ENCODE assay signal across 25 cellular contexts in the genomic region with DNA sequence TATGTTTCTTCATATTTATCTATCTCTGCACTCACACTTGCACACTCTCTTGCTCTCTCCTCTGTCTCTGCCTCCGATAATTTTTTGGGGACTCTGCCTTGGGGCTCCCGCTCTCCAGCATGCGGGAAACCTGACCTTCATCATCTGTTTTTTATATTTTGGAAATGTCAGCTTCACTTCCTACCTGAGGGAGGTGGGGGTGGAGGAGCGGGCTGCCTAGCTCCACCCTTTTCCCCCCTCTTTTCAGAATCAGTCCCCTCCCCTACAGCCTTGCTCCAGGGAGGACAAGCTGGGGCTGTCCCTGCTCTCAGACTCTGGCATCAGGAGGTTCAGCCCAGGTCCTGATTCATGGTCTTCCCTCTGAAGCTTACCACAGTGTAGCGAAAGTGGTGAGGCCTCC. TPM values are rescaled to one million over a fixed set of nuclear protein-coding genes. Genes with fewer than 3 reads are reported as not detected.
"Had no signal": no experiment of that assay in that cellular context is flagged by ENCODE, and none has a peak within 500 bp of the region (broad histone marks: within the 10 kb centered on the region; RNA-seq: fewer than 3 reads in every experiment).

No MANE protein-coding gene starts in this region.

- H3K4me3 ChIP-seq: adrenal gland, MG63 had no signal

- H3K9me3 Mint-ChIP-seq: activated CD4-positive, alpha-beta T cell treated with anti-CD3 and anti-CD28 coated beads, Interleukin-2, amount 10 ng/mL, durations not matched to agents 24 days and 14 days; activated naive CD8-positive, alpha-beta T cell treated with anti-CD3 and anti-CD28 coated beads, Interleukin-2, amount 10 ng/mL, durations not matched to agents 7 days and 5 days; activated T-cell treated with anti-CD3 and anti-CD28 coated beads, Interleukin-2, amount 50 U/mL, for 24 hours; WTC11 had no signal

- H3K9me3 ChIP-seq: adrenal gland, MG63 had no signal

- H3K4me1 Mint-ChIP-seq: activated naive CD8-positive, alpha-beta T cell treated with anti-CD3 and anti-CD28 coated beads, Interleukin-2, amount 10 ng/mL, durations not matched to agents 7 days and 5 days had no signal

- DNase-seq: activated CD4-positive, alpha-beta T cell treated with anti-CD3 and anti-CD28 coated beads, Interleukin-2, amount 10 ng/mL, durations not matched to agents 24 days and 14 days; activated CD4-positive, alpha-beta T cell treated with anti-CD3 and anti-CD28 coated beads, Interleukin-2, amount 50 U/mL, for 48 hours; activated CD4-positive, CD25-positive, alpha-beta regulatory T cell treated with anti-CD3 and anti-CD28 coated beads, Interleukin-2, amount 50 U/mL, for 72 hours; activated CD8-positive, alpha-beta memory T cell treated with anti-CD3 and anti-CD28 coated beads, Interleukin-2, amount 10 ng/mL, durations not matched to agents 7 days and 5 days; activated naive CD4-positive, alpha-beta T cell treated with anti-CD3 and anti-CD28 coated beads, Interleukin-2, amount 50 U/mL, for 16 hours; activated naive CD8-positive, alpha-beta T cell treated with anti-CD3 and anti-CD28 coated beads, Interleukin-2, amount 10 ng/mL, durations not matched to agents 7 days and 5 days; activated T-cell treated with anti-CD3 and anti-CD28 coated beads, Interleukin-2, amount 50 U/mL, for 24 hours; adrenal gland; anterior cingulate cortex; MG63; MV-4-11; NCI-H1092 treated with DMSO at 0.1 percent for 48 hours; NCI-H1417 treated with DMSO at 0.1 percent for 48 hours; NCI-H1694; NCI-H2029; NCI-H2107; NCI-H2171 treated with DMSO at 0.1 percent for 48 hours; NCI-H226; NCI-H526 treated with DMSO at 0.1 percent for 48 hours; NCI-H82; SIG-M5; T-helper 17 cell; T-helper 9 cell had no signal

- H3K4me3 Mint-ChIP-seq: activated CD4-positive, alpha-beta T cell treated with anti-CD3 and anti-CD28 coated beads, Interleukin-2, amount 10 ng/mL, durations not matched to agents 24 days and 14 days; activated CD8-positive, alpha-beta memory T cell treated with anti-CD3 and anti-CD28 coated beads, Interleukin-2, amount 10 ng/mL, durations not matched to agents 7 days and 5 days; activated naive CD8-positive, alpha-beta T cell treated with anti-CD3 and anti-CD28 coated beads, Interleukin-2, amount 10 ng/mL, durations not matched to agents 7 days and 5 days; activated T-cell treated with anti-CD3 and anti-CD28 coated beads, Interleukin-2, amount 50 U/mL, for 24 hours; T-helper 17 cell; WTC11 had no signal

- H3K36me3 ChIP-seq: adrenal gland, MG63 had no signal

- H3K27ac Mint-ChIP-seq: activated CD4-positive, alpha-beta T cell treated with anti-CD3 and anti-CD28 coated beads, Interleukin-2, amount 10 ng/mL, durations not matched to agents 24 days and 14 days; activated CD8-positive, alpha-beta memory T cell treated with anti-CD3 and anti-CD28 coated beads, Interleukin-2, amount 10 ng/mL, durations not matched to agents 7 days and 5 days; activated naive CD8-positive, alpha-beta T cell treated with anti-CD3 and anti-CD28 coated beads, Interleukin-2, amount 10 ng/mL, durations not matched to agents 7 days and 5 days; activated T-cell treated with anti-CD3 and anti-CD28 coated beads, Interleukin-2, amount 50 U/mL, for 24 hours; T-helper 17 cell; WTC11 had no signal

- ATAC-seq: activated CD8-positive, alpha-beta memory T cell treated with anti-CD3 and anti-CD28 coated beads, Interleukin-2, amount 10 ng/mL, durations not matched to agents 7 days and 5 days; T-helper 17 cell; WTC11 had no signal

- H3K36me3 Mint-ChIP-seq: activated CD8-positive, alpha-beta memory T cell treated with anti-CD3 and anti-CD28 coated beads, Interleukin-2, amount 10 ng/mL, durations not matched to agents 7 days and 5 days; activated naive CD8-positive, alpha-beta T cell treated with anti-CD3 and anti-CD28 coated beads, Interleukin-2, amount 10 ng/mL, durations not matched to agents 7 days and 5 days; WTC11 had no signal

- H3K27me3 ChIP-seq: adrenal gland, MG63 had no signal

- H3K27ac ChIP-seq: adrenal gland had no signal

RNA-seq across cellular contexts. Expression of gene PKDCC, which starts 4.9 kb away (rescaled TPM):
- total RNA-seq: activated CD4-positive, alpha-beta T cell treated with anti-CD3 and anti-CD28 coated beads, Interleukin-2, amount 10 ng/mL, durations not matched to agents 24 days and 14 days; activated CD8-positive, alpha-beta memory T cell treated with anti-CD3 and anti-CD28 coated beads, Interleukin-2, amount 10 ng/mL, durations not matched to agents 7 days and 5 days; activated naive CD8-positive, alpha-beta T cell treated with anti-CD3 and anti-CD28 coated beads, Interleukin-2, amount 10 ng/mL, durations not matched to agents 7 days and 5 days; OCI-LY7 had no signal
